In genomic region chr12:14418526-14418925, GRCh38 we compare ENCODE assay signal across 9 cellular contexts. TPM values are rescaled to one million over a fixed set of nuclear protein-coding genes. Genes with fewer than 3 reads are reported as not detected.
A peak's percentile ranks its signal among the peaks of the same experiment; 100 is the strongest.
DNase-seq lines count a peak whose midpoint lies in the region; ATAC-seq lines count a peak whose summit lies in the region.
"Had no signal": no experiment of that assay in that cellular context is flagged by ENCODE, and none has a peak within 500 bp of the region (broad histone marks: within the 10 kb centered on the region; RNA-seq: fewer than 3 reads in every experiment).

No MANE protein-coding gene starts in this region.

- no peak for DNase-seq in activated CD4-positive, alpha-beta T cell treated with anti-CD3 and anti-CD28 coated beads for 36 hours
- DNase-seq in activated CD4-positive, alpha-beta T cell treated with anti-CD3 and anti-CD28 coated beads, Interleukin-2, amount 50 U/mL, for 48 hours = no peak
- no peak for DNase-seq in right cardiac atrium
- no peak for DNase-seq in stimulated activated effector memory CD8-positive, alpha-beta T cell treated with anti-CD3 and anti-CD28 coated beads, Interleukin-12 subunit alpha, Interleukin-12 subunit beta, amount 100 ng/mL, for 72 hours (ENCODE audit: low spot score in 2 of 2)
- DNase-seq in NCI-H2171 (lab: John Stamatoyannopoulos, UW) = no peak
- DNase-seq in epidermal melanocyte (ENCODE audit: insufficient read length, low spot score) = no peak
- DNase-seq in NCI-H510A (lab: John Stamatoyannopoulos, UW) = no peak

- H3K36me3 Mint-ChIP-seq in activated CD4-positive, alpha-beta T cell treated with anti-CD3 and anti-CD28 coated beads for 36 hours (ENCODE audit: low read depth) = peaks cover 42% of the 10 kb centered on the region
- H3K36me3 Mint-ChIP-seq in activated T-helper 17 cell treated with anti-CD3 and anti-CD28 coated beads, Interleukin-2, amount 50 U/mL, for 72 hours (ENCODE audit: low read depth) = peaks cover 53% of the 10 kb centered on the region
- peaks cover 45% of the 10 kb centered on the region for H3K36me3 Mint-ChIP-seq in stimulated activated effector memory CD8-positive, alpha-beta T cell treated with anti-CD3 and anti-CD28 coated beads, Interleukin-12 subunit alpha, Interleukin-12 subunit beta, amount 100 ng/mL, for 72 hours

- peaks cover 2% of the 10 kb centered on the region for H3K4me1 ChIP-seq in right cardiac atrium (ENCODE audit: control insufficient read depth, insufficient read depth, low read length)

- H3K4me3 ChIP-seq in right cardiac atrium (ENCODE audit: low read length) = peak overlapping the region; percentile 25
- H3K4me3 ChIP-seq: K562 had no signal

- no peaks in the 10 kb centered on the region for H3K9me3 ChIP-seq in right cardiac atrium (ENCODE audit: control insufficient read depth, low read length)

- WGBS in right cardiac atrium = 43% methylated on average over 2 of the region's 2 CpGs

- H3K27me3 ChIP-seq in right cardiac atrium (ENCODE audit: control insufficient read depth, insufficient read depth) = no peaks in the 10 kb centered on the region

- no peaks in the 10 kb centered on the region for H3K27me3 Mint-ChIP-seq in activated CD4-positive, alpha-beta T cell treated with anti-CD3 and anti-CD28 coated beads for 36 hours
- H3K27me3 Mint-ChIP-seq in activated T-helper 17 cell treated with anti-CD3 and anti-CD28 coated beads, Interleukin-2, amount 50 U/mL, for 72 hours = no peaks in the 10 kb centered on the region

- intact Hi-C loops in activated CD4-positive, alpha-beta T cell treated with anti-CD3 and anti-CD28 coated beads for 36 hours (cut with DNase I, micrococcal nuclease) = loop anchor here (1.0 kb wide), 2 partner anchors 162 to 179 kb away; no protein-coding TSS in a partner anchor
- intact Hi-C loops in right cardiac atrium (cut with DNase I) = no loop called here

- POLR2A ChIA-PET in activated CD4-positive, alpha-beta T cell treated with anti-CD3 and anti-CD28 coated beads for 36 hours (lab: Charles Lee) = interaction anchor here (1.1 kb wide), 1 partner anchor 34 kb away, joined by 5 read pairs; no protein-coding TSS in a partner anchor

- no peak overlapping the region for H3K27ac Mint-ChIP-seq in activated CD4-positive, alpha-beta T cell treated with anti-CD3 and anti-CD28 coated beads for 36 hours
- no peak overlapping the region for H3K27ac Mint-ChIP-seq in activated T-helper 17 cell treated with anti-CD3 and anti-CD28 coated beads, Interleukin-2, amount 50 U/mL, for 72 hours
- H3K27ac Mint-ChIP-seq in stimulated activated effector memory CD8-positive, alpha-beta T cell treated with anti-CD3 and anti-CD28 coated beads, Interleukin-12 subunit alpha, Interleukin-12 subunit beta, amount 100 ng/mL, for 72 hours = no peak overlapping the region

- CTCF ChIA-PET in activated CD4-positive, alpha-beta T cell treated with anti-CD3 and anti-CD28 coated beads for 36 hours (lab: Charles Lee) = interaction anchor here (0.8 to 2.7 kb wide), 9 partner anchors 17 to 181 kb away, joined by 3 to 19 read pairs (median 5); partner anchors contain the start of gene ATF7IP

- peak; percentile 36 for ATAC-seq in activated CD4-positive, alpha-beta T cell treated with anti-CD3 and anti-CD28 coated beads for 36 hours
- ATAC-seq in activated T-helper 17 cell treated with anti-CD3 and anti-CD28 coated beads, Interleukin-2, amount 50 U/mL, for 72 hours (replicated peaks) = no peak
- peak; percentile 31 to 57 for ATAC-seq in right cardiac atrium
- peak; percentile 58 for ATAC-seq in stimulated activated effector memory CD8-positive, alpha-beta T cell treated with anti-CD3 and anti-CD28 coated beads, Interleukin-12 subunit alpha, Interleukin-12 subunit beta, amount 100 ng/mL, for 72 hours

- H3K4me1 Mint-ChIP-seq in activated CD4-positive, alpha-beta T cell treated with anti-CD3 and anti-CD28 coated beads for 36 hours = peaks cover 59% of the 10 kb centered on the region
- H3K4me1 Mint-ChIP-seq in activated T-helper 17 cell treated with anti-CD3 and anti-CD28 coated beads, Interleukin-2, amount 50 U/mL, for 72 hours = peaks cover 39% of the 10 kb centered on the region
- peaks cover 52% of the 10 kb centered on the region for H3K4me1 Mint-ChIP-seq in stimulated activated effector memory CD8-positive, alpha-beta T cell treated with anti-CD3 and anti-CD28 coated beads, Interleukin-12 subunit alpha, Interleukin-12 subunit beta, amount 100 ng/mL, for 72 hours

- H3K9me3 Mint-ChIP-seq in activated CD4-positive, alpha-beta T cell treated with anti-CD3 and anti-CD28 coated beads for 36 hours (ENCODE audit: low read depth) = peaks cover 25% of the 10 kb centered on the region
- H3K9me3 Mint-ChIP-seq in activated T-helper 17 cell treated with anti-CD3 and anti-CD28 coated beads, Interleukin-2, amount 50 U/mL, for 72 hours = peaks cover 7% of the 10 kb centered on the region
- no peaks in the 10 kb centered on the region for H3K9me3 Mint-ChIP-seq in stimulated activated effector memory CD8-positive, alpha-beta T cell treated with anti-CD3 and anti-CD28 coated beads, Interleukin-12 subunit alpha, Interleukin-12 subunit beta, amount 100 ng/mL, for 72 hours

- peak overlapping the region; percentile 26 for H3K4me3 Mint-ChIP-seq in activated CD4-positive, alpha-beta T cell treated with anti-CD3 and anti-CD28 coated beads for 36 hours
- H3K4me3 Mint-ChIP-seq in activated T-helper 17 cell treated with anti-CD3 and anti-CD28 coated beads, Interleukin-2, amount 50 U/mL, for 72 hours = peak overlapping the region; percentile 46
- H3K4me3 Mint-ChIP-seq in stimulated activated effector memory CD8-positive, alpha-beta T cell treated with anti-CD3 and anti-CD28 coated beads, Interleukin-12 subunit alpha, Interleukin-12 subunit beta, amount 100 ng/mL, for 72 hours = peak overlapping the region; percentile 31

- H3K27ac ChIP-seq in right cardiac atrium (ENCODE audit: low read length) = no peak overlapping the region

RNA-seq across cellular contexts. Expression of gene ATF7IP, which starts 53.0 kb away (rescaled TPM):
- 100 to 1,000 TPM in 1 of 2 experiments, 10 to 100 TPM in 1; 81.3 to 101 TPM for total RNA-seq in activated CD4-positive, alpha-beta T cell treated with anti-CD3 and anti-CD28 coated beads for 36 hours
- total RNA-seq in activated T-helper 17 cell treated with anti-CD3 and anti-CD28 coated beads, Interleukin-2, amount 50 U/mL, for 72 hours = 100 to 1,000 TPM in 1 of 2 donors, 10 to 100 TPM in 1; 72.8 to 122 TPM
- 10 to 100 TPM; 61.4 to 77.7 (median 74.6) TPM for total RNA-seq in right cardiac atrium
- polyA plus RNA-seq in right cardiac atrium = 13.3 TPM

Comparison
In these comparisons a context has a peak if more than half of its experiments do, and no peak if none do; other contexts are left out.
1. intact Hi-C loops: an anchor here in activated CD4-positive, alpha-beta T cell treated with anti-CD3 and anti-CD28 coated beads for 36 hours (1.0 kb wide); none called in right cardiac atrium.